8 cellular contexts compared by ENCODE assay signal in genomic region chr17:68356520-68356919, GRCh38.
A peak's percentile ranks its signal among the peaks of the same experiment; 100 is the strongest.
DNase-seq lines count a peak whose midpoint lies in the region; ATAC-seq and TF ChIP-seq lines count a peak whose summit lies in the region.

No MANE protein-coding gene starts in this region.

- H3K4me3 ChIP-seq in left lung = no peak overlapping the region

- no peaks in the 10 kb centered on the region for H3K9me3 ChIP-seq in left lung

- DNase-seq in activated CD4-positive, alpha-beta T cell treated with anti-CD3 and anti-CD28 coated beads, Interleukin-2, amount 50 U/mL, for 24 hours (ENCODE audit: low read depth in 1 of 2, low spot score in 1 of 2) = peak; percentile 26 to 69
- DNase-seq in left lung (no peak), NCI-H2171 treated with DMSO at 0.1 percent for 48 hours (lab: John Stamatoyannopoulos, UW) (no peak), NCI-H1092 (lab: John Stamatoyannopoulos, UW) (no peak), HuH-7.5 (ENCODE audit: low spot score) (no peak), HEK293T (ENCODE audit: extremely low spot score) (no peak)

- H3K36me3 ChIP-seq in left lung = no peaks in the 10 kb centered on the region

- no peaks in the 10 kb centered on the region for H3K27me3 ChIP-seq in left lung

- H3K27ac ChIP-seq in left lung = peak overlapping the region in 1 of 2 donors; percentile 72

- intact Hi-C loops in left lung (cut with DNase I) = no loop called here

- peaks cover 0 to 54% of the 10 kb centered on the region in 2 donors for H3K4me1 ChIP-seq in left lung

- POLR2A ChIA-PET in HEK293T (lab: Yijun Ruan, JAX) = no interaction called here

- no peak for TF ChIP-seq CTCF in left lung (IDR thresholded peaks at IDR 0.05)

- ATAC-seq in GM18861 (IDR thresholded peaks at IDR 0.05; ENCODE audit: unreplicated experiment) (peak; percentile 86), HG03196 (IDR thresholded peaks at IDR 0.05; ENCODE audit: unreplicated experiment) (peak; percentile 87), left lung (peak; percentile 33)

- CTCF ChIA-PET in HEK293T (lab: Yijun Ruan, JAX) = interaction anchor here (1.3 kb wide), 1 partner anchor 43 kb away, joined by 4 read pairs; no protein-coding TSS in a partner anchor

TF ChIP-seq in HEK293T, 16 proteins besides CTCF, POLR2A, EP300 and RAD21:
- TF ChIP-seq FOXK2 (IDR thresholded peaks at IDR 0.05) = no peak
- no peak for TF ChIP-seq HDGF (IDR thresholded peaks at IDR 0.05; ENCODE audit: borderline replicate concordance)
- TF ChIP-seq, protein P1, sequence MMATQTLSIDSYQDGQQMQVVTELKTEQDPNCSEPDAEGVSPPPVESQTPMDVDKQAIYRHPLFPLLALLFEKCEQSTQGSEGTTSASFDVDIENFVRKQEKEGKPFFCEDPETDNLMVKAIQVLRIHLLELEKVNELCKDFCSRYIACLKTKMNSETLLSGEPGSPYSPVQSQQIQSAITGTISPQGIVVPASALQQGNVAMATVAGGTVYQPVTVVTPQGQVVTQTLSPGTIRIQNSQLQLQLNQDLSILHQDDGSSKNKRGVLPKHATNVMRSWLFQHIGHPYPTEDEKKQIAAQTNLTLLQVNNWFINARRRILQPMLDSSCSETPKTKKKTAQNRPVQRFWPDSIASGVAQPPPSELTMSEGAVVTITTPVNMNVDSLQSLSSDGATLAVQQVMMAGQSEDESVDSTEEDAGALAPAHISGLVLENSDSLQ (IDR thresholded peaks at IDR 0.05) = no peak
- no peak for TF ChIP-seq ELF4 (IDR thresholded peaks at IDR 0.05)
- no peak for TF ChIP-seq BHLHE40 (IDR thresholded peaks at IDR 0.05; ENCODE audit: borderline replicate concordance)
- no peak for TF ChIP-seq ARNT (IDR thresholded peaks at IDR 0.05)
- no peak for TF ChIP-seq SP1 (IDR thresholded peaks at IDR 0.05)
- TF ChIP-seq FOXM1 (IDR thresholded peaks at IDR 0.05; ENCODE audit: borderline replicate concordance) = no peak
- TF ChIP-seq LEF1 (IDR thresholded peaks at IDR 0.05; ENCODE audit: borderline replicate concordance) = no peak
- TF ChIP-seq FOXA1 (IDR thresholded peaks at IDR 0.05) = no peak
- no peak for TF ChIP-seq SUZ12 (IDR thresholded peaks at IDR 0.05)
TF ChIP-seq in HEK293T: peak in this region for 0.

Comparison
In these comparisons a context has a peak if more than half of its experiments do, and no peak if none do; other contexts are left out.
1. ATAC-seq: peak in every context shown above with its lines; median percentile 87 in HG03196; 86 in GM18861; 33 in left lung.
2. DNase-seq: peak in activated CD4-positive, alpha-beta T cell treated with anti-CD3 and anti-CD28 coated beads, Interleukin-2, amount 50 U/mL, for 24 hours (2 of 2); none in left lung (0 of 2), NCI-H2171 treated with DMSO at 0.1 percent for 48 hours (single experiment), NCI-H1092 (single experiment), HuH-7.5 (single experiment) and HEK293T (single experiment).